ENCODE assay signal across 9 cellular contexts in the genomic region with DNA sequence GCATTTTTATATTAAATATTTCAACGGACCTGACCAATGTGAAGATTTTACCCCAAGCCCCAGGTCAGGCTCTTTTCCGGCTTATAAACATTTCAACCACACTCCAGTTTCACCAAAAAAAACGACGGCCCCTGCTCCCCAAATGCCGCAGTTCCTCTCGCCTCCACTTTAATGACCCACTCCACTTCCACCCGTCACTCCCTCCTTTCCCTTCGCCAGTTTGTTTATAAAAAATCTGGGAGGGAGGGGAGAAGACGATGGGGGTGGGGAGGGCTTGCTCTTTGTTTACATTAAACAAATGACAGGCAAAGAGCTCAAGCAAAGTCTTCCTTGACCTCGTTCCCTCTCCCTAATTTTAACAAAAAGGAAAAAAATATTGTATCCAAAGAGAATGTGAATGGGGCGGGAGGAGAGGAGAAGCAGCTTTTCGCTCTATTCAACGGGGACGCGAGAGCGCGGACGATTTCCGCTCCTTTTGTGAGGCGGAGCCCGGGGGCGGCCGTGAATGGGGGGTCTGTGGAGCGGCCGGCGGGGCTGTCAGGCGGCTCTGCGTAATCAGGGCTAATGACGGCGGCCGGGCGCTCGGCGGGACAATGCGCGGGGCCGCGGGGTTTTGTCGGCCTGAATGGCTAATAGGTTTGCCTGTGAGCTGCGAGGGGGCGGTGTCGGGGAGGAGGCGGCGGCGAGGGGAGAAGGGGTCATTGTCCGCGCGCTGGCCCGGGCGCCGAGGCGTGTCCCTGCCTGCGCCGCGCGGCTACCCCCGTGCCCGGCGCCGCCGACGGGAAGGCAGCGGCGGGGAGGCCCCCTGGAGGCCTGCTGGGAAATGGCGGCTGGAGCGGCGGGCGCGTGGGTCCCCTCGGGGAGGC. TPM values are rescaled to one million over a fixed set of nuclear protein-coding genes. Genes with fewer than 3 reads are reported as not detected.
DNase-seq lines count a peak whose midpoint lies in the region; ATAC-seq and TF ChIP-seq lines count a peak whose summit lies in the region.
"Had no signal": no experiment of that assay in that cellular context is flagged by ENCODE, and none has a peak within 500 bp of the region (broad histone marks: within the 10 kb centered on the region; RNA-seq: fewer than 3 reads in every experiment).

No MANE protein-coding gene starts in this region.

- CTCF ChIA-PET in activated CD4-positive, alpha-beta memory T cell treated with anti-CD3 and anti-CD28 coated beads for 36 hours (lab: Charles Lee): interaction anchor here (1.0 to 1.6 kb wide), 2 partner anchors 165 to 167 kb away, joined by 3 to 5 read pairs; no protein-coding TSS in a partner anchor
- CTCF ChIA-PET in activated CD4-positive, alpha-beta memory T cell treated with anti-CD3 and anti-CD28 coated beads, Interleukin-2, amount 10 ng/mL, durations not matched to agents 7 days and 5 days (lab: Charles Lee): interaction anchor here (0.6 to 0.7 kb wide), 3 partner anchors 24 to 1376 kb away, joined by 3 read pairs; no protein-coding TSS in a partner anchor
- CTCF ChIA-PET in WTC11 (lab: Charles Lee): interaction anchor here (0.7 to 2.5 kb wide), 7 partner anchors 9 to 266 kb away, joined by 3 to 8 read pairs (median 3); a partner anchor contains a TSS

- intact Hi-C loops in activated CD4-positive, alpha-beta memory T cell treated with anti-CD3 and anti-CD28 coated beads for 36 hours (cut with micrococcal nuclease): no loop called here
- intact Hi-C loops in right cardiac atrium (cut with DNase I): no loop called here

- H3K27me3 ChIP-seq in MG63 (peaks cover 23% of the 10 kb centered on the region), right cardiac atrium (ENCODE audit: control insufficient read depth, insufficient read depth) (peaks cover 3% of the 10 kb centered on the region)

- H3K36me3 ChIP-seq in MG63: no peaks in the 10 kb centered on the region

- H3K4me3 Mint-ChIP-seq in activated CD4-positive, alpha-beta memory T cell treated with anti-CD3 and anti-CD28 coated beads for 36 hours: peak overlapping the region; percentile 26
- no peak overlapping the region for H3K4me3 Mint-ChIP-seq in activated CD4-positive, alpha-beta memory T cell treated with anti-CD3 and anti-CD28 coated beads, Interleukin-2, amount 10 ng/mL, durations not matched to agents 7 days and 5 days
- peak overlapping the region; percentile 74 for H3K4me3 Mint-ChIP-seq in WTC11
- H3K4me3 Mint-ChIP-seq in stimulated activated memory B cell treated with anti-CD40 and anti-IgM and Interleukin-4, amounts not matched to agents 10 μg/mL and 1 μg/mL and 100 μg/mL, for 72 hours: peak overlapping the region; percentile 53

- H3K9me3 ChIP-seq in MG63 (no peaks in the 10 kb centered on the region), right cardiac atrium (ENCODE audit: control insufficient read depth, low read length) (no peaks in the 10 kb centered on the region)

- H3K4me3 ChIP-seq in MG63: peak overlapping the region; percentile 39
- H3K4me3 ChIP-seq in right cardiac atrium (ENCODE audit: low read length): peak overlapping the region; percentile 40

- POLR2A ChIA-PET in activated CD4-positive, alpha-beta memory T cell treated with anti-CD3 and anti-CD28 coated beads for 36 hours (lab: Charles Lee): no interaction called here
- POLR2A ChIA-PET in activated CD4-positive, alpha-beta memory T cell treated with anti-CD3 and anti-CD28 coated beads, Interleukin-2, amount 10 ng/mL, durations not matched to agents 7 days and 5 days (lab: Charles Lee): no interaction called here
- POLR2A ChIA-PET in WTC11 (lab: Charles Lee): interaction anchor here (1.9 kb wide), 1 partner anchor 182 kb away, joined by 5 read pairs; no protein-coding TSS in a partner anchor

- WGBS in right cardiac atrium: 2% methylated on average over 70 of the region's 70 CpGs

- peak; percentile 30 for DNase-seq in activated CD4-positive, alpha-beta memory T cell treated with anti-CD3 and anti-CD28 coated beads for 36 hours
- no peak for DNase-seq in activated CD4-positive, alpha-beta memory T cell treated with anti-CD3 and anti-CD28 coated beads, Interleukin-2, amount 10 ng/mL, durations not matched to agents 7 days and 5 days
- DNase-seq in MG63 (peak; percentile 19), WTC11 (ENCODE audit: low spot score) (peak; percentile 81), right cardiac atrium (peak in 2 of 3 donors; percentile 51 to 57)
- DNase-seq in effector CD8-positive, alpha-beta T cell (lab: John Stamatoyannopoulos, UW): no peak

- H3K27me3 Mint-ChIP-seq in activated CD4-positive, alpha-beta memory T cell treated with anti-CD3 and anti-CD28 coated beads for 36 hours: peaks cover 50% of the 10 kb centered on the region
- peaks cover 66% of the 10 kb centered on the region for H3K27me3 Mint-ChIP-seq in activated CD4-positive, alpha-beta memory T cell treated with anti-CD3 and anti-CD28 coated beads, Interleukin-2, amount 10 ng/mL, durations not matched to agents 7 days and 5 days
- peaks cover 92% of the 10 kb centered on the region for H3K27me3 Mint-ChIP-seq in WTC11 (ENCODE audit: low read depth)
- peaks cover 72% of the 10 kb centered on the region for H3K27me3 Mint-ChIP-seq in stimulated activated memory B cell treated with anti-CD40 and anti-IgM and Interleukin-4, amounts not matched to agents 10 μg/mL and 1 μg/mL and 100 μg/mL, for 72 hours

- no peak overlapping the region for H3K27ac Mint-ChIP-seq in activated CD4-positive, alpha-beta memory T cell treated with anti-CD3 and anti-CD28 coated beads for 36 hours
- H3K27ac Mint-ChIP-seq in activated CD4-positive, alpha-beta memory T cell treated with anti-CD3 and anti-CD28 coated beads, Interleukin-2, amount 10 ng/mL, durations not matched to agents 7 days and 5 days: no peak overlapping the region
- H3K27ac Mint-ChIP-seq in WTC11: no peak overlapping the region
- no peak overlapping the region for H3K27ac Mint-ChIP-seq in stimulated activated memory B cell treated with anti-CD40 and anti-IgM and Interleukin-4, amounts not matched to agents 10 μg/mL and 1 μg/mL and 100 μg/mL, for 72 hours
- H3K27ac Mint-ChIP-seq: activated naive CD4-positive, alpha-beta T cell treated with anti-CD3 and anti-CD28 coated beads, Interleukin-2, amount 50 U/mL, for 72 hours had no signal

- no peak overlapping the region for H3K27ac ChIP-seq in right cardiac atrium (ENCODE audit: low read length)

- TF ChIP-seq CTCF in WTC11 (IDR thresholded peaks at IDR 0.05): peak; percentile 67

- peak; percentile 33 for ATAC-seq in WTC11
- ATAC-seq in right cardiac atrium: peak in 1 of 2 donors; percentile 55
- no peak for ATAC-seq in stimulated activated memory B cell treated with anti-CD40 and anti-IgM and Interleukin-4, amounts not matched to agents 10 μg/mL and 1 μg/mL and 100 μg/mL, for 72 hours
- no peak for ATAC-seq in HG03175 (IDR thresholded peaks at IDR 0.05; ENCODE audit: unreplicated experiment)

- H3K9me3 Mint-ChIP-seq in activated CD4-positive, alpha-beta memory T cell treated with anti-CD3 and anti-CD28 coated beads for 36 hours: no peaks in the 10 kb centered on the region
- no peaks in the 10 kb centered on the region for H3K9me3 Mint-ChIP-seq in activated CD4-positive, alpha-beta memory T cell treated with anti-CD3 and anti-CD28 coated beads, Interleukin-2, amount 10 ng/mL, durations not matched to agents 7 days and 5 days
- no peaks in the 10 kb centered on the region for H3K9me3 Mint-ChIP-seq in WTC11
- peaks cover 5% of the 10 kb centered on the region for H3K9me3 Mint-ChIP-seq in stimulated activated memory B cell treated with anti-CD40 and anti-IgM and Interleukin-4, amounts not matched to agents 10 μg/mL and 1 μg/mL and 100 μg/mL, for 72 hours

- peaks cover 19% of the 10 kb centered on the region for H3K4me1 Mint-ChIP-seq in activated CD4-positive, alpha-beta memory T cell treated with anti-CD3 and anti-CD28 coated beads for 36 hours (ENCODE audit: low read depth)
- H3K4me1 Mint-ChIP-seq in activated CD4-positive, alpha-beta memory T cell treated with anti-CD3 and anti-CD28 coated beads, Interleukin-2, amount 10 ng/mL, durations not matched to agents 7 days and 5 days: peaks cover 13% of the 10 kb centered on the region
- H3K4me1 Mint-ChIP-seq in WTC11: peaks cover 56% of the 10 kb centered on the region
- H3K4me1 Mint-ChIP-seq in stimulated activated memory B cell treated with anti-CD40 and anti-IgM and Interleukin-4, amounts not matched to agents 10 μg/mL and 1 μg/mL and 100 μg/mL, for 72 hours: peaks cover 9% of the 10 kb centered on the region

- H3K4me1 ChIP-seq in right cardiac atrium (ENCODE audit: control insufficient read depth, insufficient read depth, low read length): no peaks in the 10 kb centered on the region

- H3K36me3 Mint-ChIP-seq in activated CD4-positive, alpha-beta memory T cell treated with anti-CD3 and anti-CD28 coated beads for 36 hours: peaks cover 2% of the 10 kb centered on the region
- peaks cover 8% of the 10 kb centered on the region for H3K36me3 Mint-ChIP-seq in activated CD4-positive, alpha-beta memory T cell treated with anti-CD3 and anti-CD28 coated beads, Interleukin-2, amount 10 ng/mL, durations not matched to agents 7 days and 5 days (ENCODE audit: low read depth)
- H3K36me3 Mint-ChIP-seq in WTC11: no peaks in the 10 kb centered on the region
- H3K36me3 Mint-ChIP-seq in stimulated activated memory B cell treated with anti-CD40 and anti-IgM and Interleukin-4, amounts not matched to agents 10 μg/mL and 1 μg/mL and 100 μg/mL, for 72 hours: no peaks in the 10 kb centered on the region

TF ChIP-seq in WTC11, 78 proteins besides CTCF, POLR2A, EP300 and RAD21 (continues in another document):
- TF ChIP-seq SMAD3 (CRISPR knock-in tag; IDR thresholded peaks at IDR 0.05; ENCODE audit: borderline replicate concordance) (no peak), ZNF121 (CRISPR knock-in tag; IDR thresholded peaks at IDR 0.05) (no peak)

RNA-seq across cellular contexts. Expression of a gene that starts 5.7 kb away (rescaled TPM):
- total RNA-seq in activated CD4-positive, alpha-beta memory T cell treated with anti-CD3 and anti-CD28 coated beads for 36 hours: not detected
- total RNA-seq in activated CD4-positive, alpha-beta memory T cell treated with anti-CD3 and anti-CD28 coated beads, Interleukin-2, amount 10 ng/mL, durations not matched to agents 7 days and 5 days: not detected
- not detected in 2 replicates for total RNA-seq in MG63 (2014; rRNA removed; shearing (Covaris generic); ENCODE audit: low replicate concordance)
- total RNA-seq in WTC11 (2021): 0.07 TPM in 1 of 3 replicates, not detected in the others
- not detected for total RNA-seq in right cardiac atrium
- polyA plus RNA-seq in right cardiac atrium: not detected
- total RNA-seq: activated naive CD4-positive, alpha-beta T cell treated with anti-CD3 and anti-CD28 coated beads, Interleukin-2, amount 50 U/mL, for 72 hours had no signal

RNA-seq across cellular contexts. Expression of a gene that starts 28.7 kb away (rescaled TPM):
- not detected for total RNA-seq in activated CD4-positive, alpha-beta memory T cell treated with anti-CD3 and anti-CD28 coated beads for 36 hours
- total RNA-seq in activated CD4-positive, alpha-beta memory T cell treated with anti-CD3 and anti-CD28 coated beads, Interleukin-2, amount 10 ng/mL, durations not matched to agents 7 days and 5 days: not detected
- not detected in 2 replicates for total RNA-seq in MG63 (2014; rRNA removed; shearing (Covaris generic); ENCODE audit: low replicate concordance)
- total RNA-seq in WTC11 (2021) (1.9 to 2.5 TPM (median 2.5 TPM) in 3 replicates), right cardiac atrium (not detected)
- not detected for polyA plus RNA-seq in right cardiac atrium
- total RNA-seq: activated naive CD4-positive, alpha-beta T cell treated with anti-CD3 and anti-CD28 coated beads, Interleukin-2, amount 50 U/mL, for 72 hours had no signal

Comparison
In these comparisons a context has a peak if more than half of its experiments do, and no peak if none do; other contexts are left out.
1. DNase-seq: peak in activated CD4-positive, alpha-beta memory T cell treated with anti-CD3 and anti-CD28 coated beads for 36 hours (single experiment), MG63 (single experiment), WTC11 (single experiment) and right cardiac atrium (2 of 3); none in activated CD4-positive, alpha-beta memory T cell treated with anti-CD3 and anti-CD28 coated beads, Interleukin-2, amount 10 ng/mL, durations not matched to agents 7 days and 5 days (single experiment) and effector CD8-positive, alpha-beta T cell (single experiment).